ENCODE assay signal across 1 cellular context in the genomic region with DNA sequence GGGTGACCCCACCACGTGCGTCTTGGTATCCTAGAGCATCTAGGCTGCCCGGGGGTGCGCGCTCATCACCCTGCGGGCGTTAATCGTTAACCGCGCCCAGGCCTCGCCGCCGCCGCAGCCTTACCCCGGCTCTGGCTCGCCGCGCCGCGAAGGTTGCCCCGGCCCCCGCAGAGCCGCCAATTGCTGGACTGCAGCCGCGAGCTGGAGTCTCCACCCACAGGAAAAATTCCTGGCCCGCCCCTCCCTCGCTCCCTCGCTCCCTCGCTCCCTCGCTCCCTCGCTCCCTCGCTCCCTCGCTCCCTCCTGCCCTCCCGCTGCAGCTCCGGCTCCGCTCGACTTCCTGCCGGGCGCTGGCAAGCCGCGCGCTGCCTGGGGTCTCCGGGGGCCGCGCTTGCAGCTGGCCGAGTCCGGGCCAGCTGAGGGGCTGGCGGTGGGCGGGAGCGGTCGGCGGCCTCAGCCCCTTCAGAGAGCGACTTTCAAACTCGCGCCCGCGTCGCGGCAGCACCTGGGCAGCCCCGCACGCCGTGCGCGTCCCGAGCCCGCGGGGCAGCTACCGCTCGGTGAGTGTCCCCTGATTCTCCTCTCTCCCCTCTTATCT.
TF ChIP-seq lines count a peak whose summit lies in the region.

A gene (plus strand): TSS at position 280 of the 598 bp plus-strand sequence. CDS start 23,208 bp downstream, outside the sequence.

TF ChIP-seq in HepG2, 621 proteins besides CTCF, POLR2A, EP300 and RAD21 (continued from another document and continues in another):
- TF ChIP-seq, protein P1, sequence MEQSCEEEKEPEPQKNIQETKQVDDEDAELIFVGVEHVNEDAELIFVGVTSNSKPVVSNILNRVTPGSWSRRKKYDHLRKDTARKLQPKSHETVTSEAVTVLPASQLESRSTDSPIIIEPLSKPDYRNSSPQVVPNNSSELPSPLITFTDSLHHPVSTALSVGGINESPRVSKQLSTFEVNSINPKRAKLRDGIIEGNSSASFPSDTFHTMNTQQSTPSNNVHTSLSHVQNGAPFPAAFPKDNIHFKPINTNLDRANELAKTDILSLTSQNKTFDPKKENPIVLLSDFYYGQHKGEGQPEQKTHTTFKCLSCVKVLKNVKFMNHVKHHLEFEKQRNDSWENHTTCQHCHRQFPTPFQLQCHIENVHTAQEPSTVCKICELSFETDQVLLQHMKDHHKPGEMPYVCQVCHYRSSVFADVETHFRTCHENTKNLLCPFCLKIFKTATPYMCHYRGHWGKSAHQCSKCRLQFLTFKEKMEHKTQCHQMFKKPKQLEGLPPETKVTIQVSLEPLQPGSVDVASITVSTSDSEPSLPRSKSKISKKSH (CRISPR knock-in tag; IDR thresholded peaks at IDR 0.05; ENCODE audit: borderline replicate concordance): peak; percentile 62
- TF ChIP-seq, protein P2, sequence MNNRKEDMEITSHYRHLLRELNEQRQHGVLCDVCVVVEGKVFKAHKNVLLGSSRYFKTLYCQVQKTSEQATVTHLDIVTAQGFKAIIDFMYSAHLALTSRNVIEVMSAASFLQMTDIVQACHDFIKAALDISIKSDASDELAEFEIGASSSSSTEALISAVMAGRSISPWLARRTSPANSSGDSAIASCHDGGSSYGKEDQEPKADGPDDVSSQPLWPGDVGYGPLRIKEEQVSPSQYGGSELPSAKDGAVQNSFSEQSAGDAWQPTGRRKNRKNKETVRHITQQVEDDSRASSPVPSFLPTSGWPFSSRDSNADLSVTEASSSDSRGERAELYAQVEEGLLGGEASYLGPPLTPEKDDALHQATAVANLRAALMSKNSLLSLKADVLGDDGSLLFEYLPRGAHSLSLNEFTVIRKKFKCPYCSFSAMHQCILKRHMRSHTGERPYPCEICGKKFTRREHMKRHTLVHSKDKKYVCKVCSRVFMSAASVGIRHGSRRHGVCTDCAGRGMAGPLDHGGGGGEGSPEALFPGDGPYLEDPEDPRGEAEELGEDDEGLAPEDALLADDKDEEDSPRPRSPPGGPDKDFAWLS (CRISPR knock-in tag; IDR thresholded peaks at IDR 0.05; ENCODE audit: borderline replicate concordance): no peak
- no peak for TF ChIP-seq NFE2L1 (CRISPR knock-in tag; IDR thresholded peaks at IDR 0.05; ENCODE audit: borderline replicate concordance)
- TF ChIP-seq NKX3-1 (CRISPR knock-in tag; IDR thresholded peaks at IDR 0.05): peak; percentile 20; the same call in 1 of the 2 replicates
- TF ChIP-seq, protein P3, sequence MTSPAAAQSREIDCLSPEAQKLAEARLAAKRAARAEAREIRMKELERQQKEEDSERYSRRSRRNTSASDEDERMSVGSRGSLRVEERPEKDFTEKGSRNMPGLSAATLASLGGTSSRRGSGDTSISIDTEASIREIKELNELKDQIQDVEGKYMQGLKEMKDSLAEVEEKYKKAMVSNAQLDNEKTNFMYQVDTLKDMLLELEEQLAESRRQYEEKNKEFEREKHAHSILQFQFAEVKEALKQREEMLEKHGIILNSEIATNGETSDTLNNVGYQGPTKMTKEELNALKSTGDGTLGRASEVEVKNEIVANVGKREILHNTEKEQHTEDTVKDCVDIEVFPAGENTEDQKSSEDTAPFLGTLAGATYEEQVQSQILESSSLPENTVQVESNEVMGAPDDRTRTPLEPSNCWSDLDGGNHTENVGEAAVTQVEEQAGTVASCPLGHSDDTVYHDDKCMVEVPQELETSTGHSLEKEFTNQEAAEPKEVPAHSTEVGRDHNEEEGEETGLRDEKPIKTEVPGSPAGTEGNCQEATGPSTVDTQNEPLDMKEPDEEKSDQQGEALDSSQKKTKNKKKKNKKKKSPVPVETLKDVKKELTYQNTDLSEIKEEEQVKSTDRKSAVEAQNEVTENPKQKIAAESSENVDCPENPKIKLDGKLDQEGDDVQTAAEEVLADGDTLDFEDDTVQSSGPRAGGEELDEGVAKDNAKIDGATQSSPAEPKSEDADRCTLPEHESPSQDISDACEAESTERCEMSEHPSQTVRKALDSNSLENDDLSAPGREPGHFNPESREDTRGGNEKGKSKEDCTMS (CRISPR knock-in tag; conservative IDR thresholded peaks at IDR 0.05): no peak
- no peak for TF ChIP-seq STAT5B (CRISPR knock-in tag; IDR thresholded peaks at IDR 0.05)
- TF ChIP-seq, protein P4, sequence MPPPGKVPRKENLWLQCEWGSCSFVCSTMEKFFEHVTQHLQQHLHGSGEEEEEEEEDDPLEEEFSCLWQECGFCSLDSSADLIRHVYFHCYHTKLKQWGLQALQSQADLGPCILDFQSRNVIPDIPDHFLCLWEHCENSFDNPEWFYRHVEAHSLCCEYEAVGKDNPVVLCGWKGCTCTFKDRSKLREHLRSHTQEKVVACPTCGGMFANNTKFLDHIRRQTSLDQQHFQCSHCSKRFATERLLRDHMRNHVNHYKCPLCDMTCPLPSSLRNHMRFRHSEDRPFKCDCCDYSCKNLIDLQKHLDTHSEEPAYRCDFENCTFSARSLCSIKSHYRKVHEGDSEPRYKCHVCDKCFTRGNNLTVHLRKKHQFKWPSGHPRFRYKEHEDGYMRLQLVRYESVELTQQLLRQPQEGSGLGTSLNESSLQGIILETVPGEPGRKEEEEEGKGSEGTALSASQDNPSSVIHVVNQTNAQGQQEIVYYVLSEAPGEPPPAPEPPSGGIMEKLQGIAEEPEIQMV (CRISPR knock-in tag; IDR thresholded peaks at IDR 0.05; ENCODE audit: low read depth): no peak
- TF ChIP-seq ZNF672 (CRISPR knock-in tag; IDR thresholded peaks at IDR 0.05): no peak
- TF ChIP-seq, protein P5, sequence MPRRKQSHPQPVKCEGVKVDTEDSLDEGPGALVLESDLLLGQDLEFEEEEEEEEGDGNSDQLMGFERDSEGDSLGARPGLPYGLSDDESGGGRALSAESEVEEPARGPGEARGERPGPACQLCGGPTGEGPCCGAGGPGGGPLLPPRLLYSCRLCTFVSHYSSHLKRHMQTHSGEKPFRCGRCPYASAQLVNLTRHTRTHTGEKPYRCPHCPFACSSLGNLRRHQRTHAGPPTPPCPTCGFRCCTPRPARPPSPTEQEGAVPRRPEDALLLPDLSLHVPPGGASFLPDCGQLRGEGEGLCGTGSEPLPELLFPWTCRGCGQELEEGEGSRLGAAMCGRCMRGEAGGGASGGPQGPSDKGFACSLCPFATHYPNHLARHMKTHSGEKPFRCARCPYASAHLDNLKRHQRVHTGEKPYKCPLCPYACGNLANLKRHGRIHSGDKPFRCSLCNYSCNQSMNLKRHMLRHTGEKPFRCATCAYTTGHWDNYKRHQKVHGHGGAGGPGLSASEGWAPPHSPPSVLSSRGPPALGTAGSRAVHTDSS (CRISPR knock-in tag; conservative IDR thresholded peaks at IDR 0.05): no peak
- peak; percentile 26; the same call in 1 of the 2 replicates for TF ChIP-seq HNF4A (CRISPR knock-in tag; IDR thresholded peaks at IDR 0.05)
- peak; percentile 71 for TF ChIP-seq ZBTB38 (CRISPR knock-in tag; IDR thresholded peaks at IDR 0.05)
- TF ChIP-seq ZNF839 (CRISPR knock-in tag; IDR thresholded peaks at IDR 0.05; ENCODE audit: borderline replicate concordance): no peak
- no peak for TF ChIP-seq ARNTL (CRISPR knock-in tag; IDR thresholded peaks at IDR 0.05)
- TF ChIP-seq ZFP36L2 (CRISPR knock-in tag; IDR thresholded peaks at IDR 0.05): no peak
- TF ChIP-seq, protein P6, sequence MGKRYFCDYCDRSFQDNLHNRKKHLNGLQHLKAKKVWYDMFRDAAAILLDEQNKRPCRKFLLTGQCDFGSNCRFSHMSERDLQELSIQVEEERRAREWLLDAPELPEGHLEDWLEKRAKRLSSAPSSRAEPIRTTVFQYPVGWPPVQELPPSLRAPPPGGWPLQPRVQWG (CRISPR knock-in tag; IDR thresholded peaks at IDR 0.05; ENCODE audit: borderline replicate concordance, low read depth): no peak
- no peak for TF ChIP-seq TOPORS (CRISPR knock-in tag; IDR thresholded peaks at IDR 0.05)
- peak; percentile 80 for TF ChIP-seq HNRNPUL1 (IDR thresholded peaks at IDR 0.05; ENCODE audit: low read depth, low read length)
- no peak for TF ChIP-seq ZNF7 (CRISPR knock-in tag; IDR thresholded peaks at IDR 0.05)
- TF ChIP-seq ATAD3A (CRISPR knock-in tag; IDR thresholded peaks at IDR 0.05): 0 out of 2 replicates have a peak, but pooled peaks have one; percentile 11
- no peak for TF ChIP-seq GATAD1 (CRISPR knock-in tag; IDR thresholded peaks at IDR 0.05)
- TF ChIP-seq SETDB1 (CRISPR knock-in tag; IDR thresholded peaks at IDR 0.05; ENCODE audit: borderline replicate concordance): no peak
- TF ChIP-seq, protein P7, sequence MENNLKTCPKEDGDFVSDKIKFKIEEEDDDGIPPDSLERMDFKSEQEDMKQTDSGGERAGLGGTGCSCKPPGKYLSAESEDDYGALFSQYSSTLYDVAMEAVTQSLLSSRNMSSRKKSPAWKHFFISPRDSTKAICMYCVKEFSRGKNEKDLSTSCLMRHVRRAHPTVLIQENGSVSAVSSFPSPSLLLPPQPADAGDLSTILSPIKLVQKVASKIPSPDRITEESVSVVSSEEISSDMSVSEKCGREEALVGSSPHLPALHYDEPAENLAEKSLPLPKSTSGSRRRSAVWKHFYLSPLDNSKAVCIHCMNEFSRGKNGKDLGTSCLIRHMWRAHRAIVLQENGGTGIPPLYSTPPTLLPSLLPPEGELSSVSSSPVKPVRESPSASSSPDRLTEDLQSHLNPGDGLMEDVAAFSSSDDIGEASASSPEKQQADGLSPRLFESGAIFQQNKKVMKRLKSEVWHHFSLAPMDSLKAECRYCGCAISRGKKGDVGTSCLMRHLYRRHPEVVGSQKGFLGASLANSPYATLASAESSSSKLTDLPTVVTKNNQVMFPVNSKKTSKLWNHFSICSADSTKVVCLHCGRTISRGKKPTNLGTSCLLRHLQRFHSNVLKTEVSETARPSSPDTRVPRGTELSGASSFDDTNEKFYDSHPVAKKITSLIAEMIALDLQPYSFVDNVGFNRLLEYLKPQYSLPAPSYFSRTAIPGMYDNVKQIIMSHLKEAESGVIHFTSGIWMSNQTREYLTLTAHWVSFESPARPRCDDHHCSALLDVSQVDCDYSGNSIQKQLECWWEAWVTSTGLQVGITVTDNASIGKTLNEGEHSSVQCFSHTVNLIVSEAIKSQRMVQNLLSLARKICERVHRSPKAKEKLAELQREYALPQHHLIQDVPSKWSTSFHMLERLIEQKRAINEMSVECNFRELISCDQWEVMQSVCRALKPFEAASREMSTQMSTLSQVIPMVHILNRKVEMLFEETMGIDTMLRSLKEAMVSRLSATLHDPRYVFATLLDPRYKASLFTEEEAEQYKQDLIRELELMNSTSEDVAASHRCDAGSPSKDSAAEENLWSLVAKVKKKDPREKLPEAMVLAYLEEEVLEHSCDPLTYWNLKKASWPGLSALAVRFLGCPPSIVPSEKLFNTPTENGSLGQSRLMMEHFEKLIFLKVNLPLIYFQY (CRISPR knock-in tag; IDR thresholded peaks at IDR 0.05; ENCODE audit: borderline replicate concordance): no peak
- peak; percentile 52; the same call in 1 of the 2 replicates for TF ChIP-seq ZNF343 (CRISPR knock-in tag; IDR thresholded peaks at IDR 0.05)
- TF ChIP-seq DR1 (CRISPR knock-in tag; IDR thresholded peaks at IDR 0.05): no peak
- no peak for TF ChIP-seq ELF4 (CRISPR knock-in tag; IDR thresholded peaks at IDR 0.05; ENCODE audit: borderline replicate concordance)
- no peak for TF ChIP-seq SMC3 (IDR thresholded peaks at IDR 0.05; ENCODE audit: low read length)
- TF ChIP-seq CBFB (CRISPR knock-in tag; IDR thresholded peaks at IDR 0.05): peak; percentile 52; the same call in 1 of the 2 replicates
- TF ChIP-seq, protein P8, sequence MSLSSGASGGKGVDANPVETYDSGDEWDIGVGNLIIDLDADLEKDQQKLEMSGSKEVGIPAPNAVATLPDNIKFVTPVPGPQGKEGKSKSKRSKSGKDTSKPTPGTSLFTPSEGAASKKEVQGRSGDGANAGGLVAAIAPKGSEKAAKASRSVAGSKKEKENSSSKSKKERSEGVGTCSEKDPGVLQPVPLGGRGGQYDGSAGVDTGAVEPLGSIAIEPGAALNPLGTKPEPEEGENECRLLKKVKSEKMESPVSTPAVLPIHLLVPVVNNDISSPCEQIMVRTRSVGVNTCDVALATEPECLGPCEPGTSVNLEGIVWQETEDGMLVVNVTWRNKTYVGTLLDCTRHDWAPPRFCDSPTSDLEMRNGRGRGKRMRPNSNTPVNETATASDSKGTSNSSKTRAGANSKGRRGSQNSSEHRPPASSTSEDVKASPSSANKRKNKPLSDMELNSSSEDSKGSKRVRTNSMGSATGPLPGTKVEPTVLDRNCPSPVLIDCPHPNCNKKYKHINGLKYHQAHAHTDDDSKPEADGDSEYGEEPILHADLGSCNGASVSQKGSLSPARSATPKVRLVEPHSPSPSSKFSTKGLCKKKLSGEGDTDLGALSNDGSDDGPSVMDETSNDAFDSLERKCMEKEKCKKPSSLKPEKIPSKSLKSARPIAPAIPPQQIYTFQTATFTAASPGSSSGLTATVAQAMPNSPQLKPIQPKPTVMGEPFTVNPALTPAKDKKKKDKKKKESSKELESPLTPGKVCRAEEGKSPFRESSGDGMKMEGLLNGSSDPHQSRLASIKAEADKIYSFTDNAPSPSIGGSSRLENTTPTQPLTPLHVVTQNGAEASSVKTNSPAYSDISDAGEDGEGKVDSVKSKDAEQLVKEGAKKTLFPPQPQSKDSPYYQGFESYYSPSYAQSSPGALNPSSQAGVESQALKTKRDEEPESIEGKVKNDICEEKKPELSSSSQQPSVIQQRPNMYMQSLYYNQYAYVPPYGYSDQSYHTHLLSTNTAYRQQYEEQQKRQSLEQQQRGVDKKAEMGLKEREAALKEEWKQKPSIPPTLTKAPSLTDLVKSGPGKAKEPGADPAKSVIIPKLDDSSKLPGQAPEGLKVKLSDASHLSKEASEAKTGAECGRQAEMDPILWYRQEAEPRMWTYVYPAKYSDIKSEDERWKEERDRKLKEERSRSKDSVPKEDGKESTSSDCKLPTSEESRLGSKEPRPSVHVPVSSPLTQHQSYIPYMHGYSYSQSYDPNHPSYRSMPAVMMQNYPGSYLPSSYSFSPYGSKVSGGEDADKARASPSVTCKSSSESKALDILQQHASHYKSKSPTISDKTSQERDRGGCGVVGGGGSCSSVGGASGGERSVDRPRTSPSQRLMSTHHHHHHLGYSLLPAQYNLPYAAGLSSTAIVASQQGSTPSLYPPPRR (CRISPR knock-in tag; IDR thresholded peaks at IDR 0.05; ENCODE audit: borderline replicate concordance): peak; percentile 52; the same call in 1 of the 2 replicates
- no peak for TF ChIP-seq RORA (CRISPR knock-in tag; IDR thresholded peaks at IDR 0.05)
- TF ChIP-seq, protein P9, sequence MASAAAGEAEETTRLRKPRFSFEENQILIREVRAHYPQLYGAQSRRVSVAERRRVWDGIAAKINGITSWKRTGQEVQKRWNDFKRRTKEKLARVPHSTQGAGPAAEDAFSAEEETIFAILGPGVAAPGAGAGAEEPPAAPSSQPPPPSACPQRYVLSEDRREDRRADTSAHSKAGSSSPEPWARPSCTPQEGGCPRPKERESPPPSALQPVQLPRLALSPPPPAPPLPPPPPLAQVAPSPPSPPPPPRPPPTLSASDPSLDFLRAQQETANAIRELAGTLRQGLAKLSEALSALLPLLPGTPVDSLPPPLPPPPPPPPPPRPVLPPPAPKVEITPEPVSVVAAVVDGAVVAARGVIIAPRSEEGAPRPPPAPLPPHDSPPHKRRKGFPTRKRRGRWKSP (CRISPR knock-in tag; IDR thresholded peaks at IDR 0.05): peak; percentile 84; the same call in 1 of the 2 replicates
- TF ChIP-seq BCL6 (CRISPR knock-in tag; IDR thresholded peaks at IDR 0.05): peak; percentile 76
- TF ChIP-seq GABPA (IDR thresholded peaks at IDR 0.05; ENCODE audit: low read depth, low read length): no peak
- TF ChIP-seq GABPA (CRISPR knock-in tag; IDR thresholded peaks at IDR 0.05; ENCODE audit: low read depth): no peak
- TF ChIP-seq ZNF460 (CRISPR knock-in tag; IDR thresholded peaks at IDR 0.05; ENCODE audit: borderline replicate concordance): no peak
- TF ChIP-seq PTBP1 (IDR thresholded peaks at IDR 0.05; ENCODE audit: low read depth, low read length, poor library complexity, severe bottlenecking): no peak
- TF ChIP-seq ARNT (IDR thresholded peaks at IDR 0.05): no peak
- TF ChIP-seq ZNF546 (CRISPR knock-in tag; conservative IDR thresholded peaks at IDR 0.05): no peak
- TF ChIP-seq RFX5 (IDR thresholded peaks at IDR 0.05; ENCODE audit: low read depth, low read length): no peak
